22 cellular contexts compared by ENCODE assay signal in the genomic region with DNA sequence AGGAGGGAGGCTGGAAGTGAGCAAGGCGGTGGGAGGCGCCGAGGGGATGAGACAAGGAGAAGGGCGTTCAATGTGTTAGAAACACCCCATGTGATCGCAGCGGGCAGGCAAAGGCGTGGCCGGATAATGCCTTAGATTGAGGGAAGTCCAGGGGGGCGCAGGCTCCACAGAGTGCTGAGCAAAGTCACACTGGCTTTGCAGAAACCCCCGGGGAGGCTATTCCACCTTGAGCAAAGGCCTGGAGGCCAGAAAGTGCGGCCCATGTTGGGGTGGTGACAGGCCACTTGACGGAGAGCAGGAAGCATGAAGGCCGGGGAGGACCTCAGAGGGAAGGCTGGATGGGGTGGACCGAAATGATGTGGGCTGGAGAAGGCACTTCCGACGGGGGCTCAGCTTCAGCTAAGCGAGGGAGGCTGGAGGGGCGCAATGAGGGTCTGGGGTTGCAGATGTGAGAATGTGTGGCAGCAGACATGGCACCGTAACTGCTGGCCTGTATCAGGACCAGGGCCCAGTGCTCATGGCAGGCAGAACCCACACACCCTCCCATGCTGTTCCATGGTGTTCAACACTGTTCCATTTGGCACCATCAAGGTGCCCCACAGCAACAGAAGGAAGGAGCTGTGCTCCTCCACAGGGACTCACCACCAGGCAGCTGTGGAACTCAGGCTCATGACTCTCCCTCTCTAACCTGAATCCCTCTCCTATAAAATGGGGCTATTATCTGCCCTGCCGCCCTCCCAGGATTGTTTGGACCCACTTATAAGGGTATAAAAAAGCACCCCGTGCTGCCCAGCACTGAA. TPM values are rescaled to one million over a fixed set of nuclear protein-coding genes. Genes with fewer than 3 reads are reported as not detected.
A peak's percentile ranks its signal among the peaks of the same experiment; 100 is the strongest.
DNase-seq lines count a peak whose midpoint lies in the region; ATAC-seq, FAIRE-seq and TF ChIP-seq lines count a peak whose summit lies in the region.
"Had no signal": no experiment of that assay in that cellular context is flagged by ENCODE, and none has a peak within 500 bp of the region (broad histone marks: within the 10 kb centered on the region; RNA-seq: fewer than 3 reads in every experiment).

No MANE protein-coding gene starts in this region.

- no peak overlapping the region for H3K4me3 Mint-ChIP-seq in T-helper 17 cell
- H3K4me3 Mint-ChIP-seq: activated naive CD8-positive, alpha-beta T cell treated with anti-CD3 and anti-CD28 coated beads, Interleukin-2, amount 50 U/mL, for 24 hours; CD8-positive, alpha-beta memory T cell; effector memory CD8-positive, alpha-beta T cell; T-helper 2 cell treated with Interferon-gamma antibody and Interleukin-4, amounts not matched to agents 5 μg/mL and 100 μg/mL, for 36 hours; WTC11 had no signal

- H4K20me1 ChIP-seq in SK-N-SH (ENCODE audit: insufficient read depth) (no peaks in the 10 kb centered on the region), Karpas-422 (ENCODE audit: insufficient read depth, low read depth, low read length) (no peaks in the 10 kb centered on the region)

- no peaks in the 10 kb centered on the region for H3K9me2 ChIP-seq in SK-N-SH
- H3K9me2 ChIP-seq in Karpas-422 (replicated peaks; ENCODE audit: insufficient read depth, low read length): no peaks in the 10 kb centered on the region

- no peak overlapping the region for H3K4me2 ChIP-seq in SK-N-SH
- H3K4me2 ChIP-seq in Karpas-422 (ENCODE audit: low read depth, low read length, poor library complexity, severe bottlenecking): no peak overlapping the region

- CTCF ChIA-PET in SK-N-SH (lab: Yijun Ruan, JAX): no interaction called here

- FAIRE-seq in kidney (lab: Jason Lieb, UNC): no peak
- FAIRE-seq: RCC 7860 had no signal

- H3K79me2 ChIP-seq in SK-N-SH (ENCODE audit: insufficient read depth): no peaks in the 10 kb centered on the region
- no peaks in the 10 kb centered on the region for H3K79me2 ChIP-seq in Karpas-422 (ENCODE audit: low read length)

- H3K9ac ChIP-seq in SK-N-SH (no peak overlapping the region), kidney (ENCODE audit: low read length in 2 of 2) (no peak overlapping the region), Karpas-422 (ENCODE audit: low read length) (no peak overlapping the region)

- no peak overlapping the region for H3K27ac Mint-ChIP-seq in T-helper 17 cell
- H3K27ac Mint-ChIP-seq: activated naive CD8-positive, alpha-beta T cell treated with anti-CD3 and anti-CD28 coated beads, Interleukin-2, amount 50 U/mL, for 24 hours; CD8-positive, alpha-beta memory T cell; effector memory CD8-positive, alpha-beta T cell; T-helper 2 cell treated with Interferon-gamma antibody and Interleukin-4, amounts not matched to agents 5 μg/mL and 100 μg/mL, for 36 hours; WTC11 had no signal

- ATAC-seq in SK-N-SH treated with all-trans-retinoic acid at 6 μM for 48 hours (no peak), T-helper 17 cell (no peak), sciatic nerve (no peak)
- ATAC-seq: activated naive CD8-positive, alpha-beta T cell treated with anti-CD3 and anti-CD28 coated beads, Interleukin-2, amount 50 U/mL, for 24 hours; effector memory CD8-positive, alpha-beta T cell; HCT116; WTC11 had no signal

- peaks cover 33% of the 10 kb centered on the region for H3K27me3 Mint-ChIP-seq in T-helper 17 cell

- TF ChIP-seq CTCF in SK-N-SH (IDR thresholded peaks at IDR 0.05): no peak
- no peak for TF ChIP-seq CTCF in kidney (IDR thresholded peaks at IDR 0.05; ENCODE audit: borderline replicate concordance, extremely low read depth, insufficient read depth)

- H3K4me1 Mint-ChIP-seq in T-helper 17 cell: no peaks in the 10 kb centered on the region
- H3K4me1 Mint-ChIP-seq: activated naive CD8-positive, alpha-beta T cell treated with anti-CD3 and anti-CD28 coated beads, Interleukin-2, amount 50 U/mL, for 24 hours; CD8-positive, alpha-beta memory T cell; WTC11 had no signal

- intact Hi-C loops in kidney (cut with DNase I): no loop called here
- intact Hi-C loops in sciatic nerve (cut with DNase I): no loop called here

- no peak for TF ChIP-seq RAD21 in SK-N-SH (IDR thresholded peaks at IDR 0.05; ENCODE audit: low read length)

- peak; percentile 4 for DNase-seq in SK-N-SH
- DNase-seq in T-helper 17 cell: peak in 2 of 3 donors; percentile 2 to 4
- peak; percentile 56 for DNase-seq in kidney
- DNase-seq in sciatic nerve (ENCODE audit: low spot score): peak; percentile 41
- DNase-seq in activated gamma-delta T cell treated with Interleukin-2 at 50 U/mL for 16 hours: no peak
- no peak for DNase-seq in Karpas-422
- DNase-seq in NCI-H1436 (lab: John Stamatoyannopoulos, UW): no peak
- DNase-seq: activated naive CD8-positive, alpha-beta T cell treated with anti-CD3 and anti-CD28 coated beads, Interleukin-2, amount 50 U/mL, for 24 hours; DMS53; effector memory CD8-positive, alpha-beta T cell; GF-D8; NCI-H146; NCI-H2171; NCI-H524 had no signal

- H3K9me3 ChIP-seq in SK-N-SH (no peaks in the 10 kb centered on the region), T-helper 17 cell (ENCODE audit: control insufficient read depth, low read length, poor library complexity, severe bottlenecking) (no peaks in the 10 kb centered on the region), kidney (ENCODE audit: control insufficient read depth in 1 of 2, low read length in 2 of 2) (no peaks in the 10 kb centered on the region), Karpas-422 (ENCODE audit: low read length) (no peaks in the 10 kb centered on the region)
- H3K9me3 ChIP-seq: ovary had no signal

- H2AFZ ChIP-seq in SK-N-SH (ENCODE audit: low read depth): no peak overlapping the region
- no peak overlapping the region for H2AFZ ChIP-seq in Karpas-422 (ENCODE audit: low read length)

- H3K27me3 ChIP-seq in SK-N-SH (ENCODE audit: insufficient read depth) (no peaks in the 10 kb centered on the region), Karpas-422 (ENCODE audit: low read length) (no peaks in the 10 kb centered on the region)
- H3K27me3 ChIP-seq: ovary had no signal

- no peak overlapping the region for H3K27ac ChIP-seq in SK-N-SH (ENCODE audit: low read depth in 2 of 2, low read length in 1 of 2)
- no peak overlapping the region for H3K27ac ChIP-seq in kidney (ENCODE audit: low read depth in 2 of 2, low read length in 2 of 2)
- H3K27ac ChIP-seq in Karpas-422 (ENCODE audit: low read length): no peak overlapping the region
- H3K27ac ChIP-seq: 22Rv1, ovary had no signal

- H3K36me3 Mint-ChIP-seq in T-helper 17 cell (ENCODE audit: low read depth): no peaks in the 10 kb centered on the region
- H3K36me3 Mint-ChIP-seq: CD8-positive, alpha-beta memory T cell; WTC11 had no signal

- no peak overlapping the region for H3K4me3 ChIP-seq in SK-N-SH (ENCODE audit: low read depth in 2 of 2, low read length in 1 of 2)
- no peak overlapping the region for H3K4me3 ChIP-seq in kidney (ENCODE audit: low read length in 2 of 2)
- no peak overlapping the region for H3K4me3 ChIP-seq in Karpas-422 (ENCODE audit: low read length)
- H3K4me3 ChIP-seq: ovary had no signal

- TF ChIP-seq EP300 in SK-N-SH (IDR thresholded peaks at IDR 0.05; ENCODE audit: borderline replicate concordance in 1 of 2, low read depth in 1 of 2, low read length in 1 of 2): no peak

- no peaks in the 10 kb centered on the region for H3F3A ChIP-seq in SK-N-SH (replicated peaks; ENCODE audit: insufficient read depth)

- H3K4me1 ChIP-seq in SK-N-SH (ENCODE audit: control insufficient read depth in 1 of 2, insufficient read depth in 2 of 2, low read depth in 1 of 2, low read length in 1 of 2): peaks cover 0 to 20% of the 10 kb centered on the region in 2 experiments; a peak in 1 of 4 replicates
- H3K4me1 ChIP-seq in kidney (ENCODE audit: control insufficient read depth in 1 of 2, insufficient read depth in 1 of 2, low read depth in 1 of 2, low read length in 2 of 2): no peaks in the 10 kb centered on the region
- H3K4me1 ChIP-seq in Karpas-422 (ENCODE audit: low read length): peaks cover 45% of the 10 kb centered on the region

- WGBS in SK-N-SH (ENCODE audit: low lambda C conversion rate): 58% methylated on average over 21 of the region's 21 CpGs

- POLR2A ChIA-PET in SK-N-SH (lab: Yijun Ruan, JAX): no interaction called here

- H3K36me3 ChIP-seq in SK-N-SH (replicated peaks in 1 of 2; ENCODE audit: control insufficient read depth in 1 of 2, insufficient read depth in 2 of 2, low read length in 1 of 2): no peaks in the 10 kb centered on the region
- H3K36me3 ChIP-seq in kidney (ENCODE audit: control insufficient read depth in 1 of 2, insufficient read depth in 2 of 2, low read length in 2 of 2): no peaks in the 10 kb centered on the region
- H3K36me3 ChIP-seq in Karpas-422 (ENCODE audit: insufficient read depth, low read length): no peaks in the 10 kb centered on the region
- H3K36me3 ChIP-seq: ovary had no signal

TF ChIP-seq in SK-N-SH, 30 proteins besides CTCF, POLR2A, EP300 and RAD21 (continues in another document):
- TF ChIP-seq SMC3 (IDR thresholded peaks at IDR 0.05; ENCODE audit: low read depth, low read length) (no peak), MEF2A (IDR thresholded peaks at IDR 0.05; ENCODE audit: borderline replicate concordance, low read depth) (no peak), GATA2 (CRISPR knock-in tag; IDR thresholded peaks at IDR 0.05) (no peak)
- TF ChIP-seq, protein P1, sequence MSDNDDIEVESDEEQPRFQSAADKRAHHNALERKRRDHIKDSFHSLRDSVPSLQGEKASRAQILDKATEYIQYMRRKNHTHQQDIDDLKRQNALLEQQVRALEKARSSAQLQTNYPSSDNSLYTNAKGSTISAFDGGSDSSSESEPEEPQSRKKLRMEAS (IDR thresholded peaks at IDR 0.05; ENCODE audit: low read depth): no peak

TF ChIP-seq in SK-N-SH treated with all-trans-retinoic acid at 6 μM for 48 hours, 23 proteins besides CTCF, POLR2A, EP300 and RAD21 (continues in another document):
- TF ChIP-seq PPARA (CRISPR knock-in tag; IDR thresholded peaks at IDR 0.05; ENCODE audit: borderline replicate concordance): no peak
- TF ChIP-seq ZNF8 (CRISPR knock-in tag; IDR thresholded peaks at IDR 0.05): no peak
- no peak for TF ChIP-seq TCF4 (CRISPR knock-in tag; IDR thresholded peaks at IDR 0.05; ENCODE audit: borderline replicate concordance)

RNA-seq across cellular contexts. Expression of a gene that starts 50.3 kb away (rescaled TPM):
- 0.11 and 0.20 TPM in 2 replicates for polyA plus RNA-seq in SK-N-SH (2012; rRNA removed)
- 0.12 and 0.24 TPM in 2 replicates for polyA plus RNA-seq in SK-N-SH (2012; cell fraction: cytosol; rRNA removed)
- polyA plus RNA-seq in SK-N-SH (2012; cell fraction: nucleus; rRNA removed): 0.07 and 0.11 TPM in 2 replicates
- total RNA-seq in T-helper 17 cell: not detected
- total RNA-seq in kidney: not detected
- polyA plus RNA-seq in kidney (ENCODE audit: insufficient read depth, low read depth, low replicate concordance): not detected
- total RNA-seq in sciatic nerve: not detected
- total RNA-seq in Karpas-422 (2014; rRNA removed; shearing (Covaris generic); ENCODE audit: low replicate concordance): not detected in 2 replicates
- total RNA-seq: CD8-positive, alpha-beta memory T cell; ovary had no signal
- polyA plus RNA-seq: CD8-positive, alpha-beta memory T cell; ovary had no signal

Comparison
In these comparisons a context has a peak if more than half of its experiments do, and no peak if none do; other contexts are left out.
1. DNase-seq: peak in SK-N-SH (single experiment), T-helper 17 cell (2 of 3), kidney (single experiment) and sciatic nerve (single experiment); none in activated gamma-delta T cell treated with Interleukin-2 at 50 U/mL for 16 hours (single experiment), Karpas-422 (single experiment) and NCI-H1436 (single experiment).